12 cellular contexts compared by ENCODE assay signal in genomic region chr5:82597437-82597836, GRCh38.
DNase-seq lines count a peak whose midpoint lies in the region; TF ChIP-seq lines count a peak whose summit lies in the region.
"Had no signal": no experiment of that assay in that cellular context is flagged by ENCODE, and none has a peak within 500 bp of the region (broad histone marks: within the 10 kb centered on the region; RNA-seq: fewer than 3 reads in every experiment).

No MANE protein-coding gene starts in this region.

- H3K4me3 ChIP-seq in esophagus squamous epithelium (no peak overlapping the region), hepatocyte (no peak overlapping the region)

- no peaks in the 10 kb centered on the region for H4K20me1 ChIP-seq in hepatocyte (ENCODE audit: insufficient read depth, poor library complexity, severe bottlenecking)

- H3K9me3 Mint-ChIP-seq in progenitor cell of endocrine pancreas (ENCODE audit: low read depth), result no peaks in the 10 kb centered on the region
- H3K9me3 Mint-ChIP-seq: activated B cell treated with CpG ODN at 0.5 μM for 24 hours; activated T-cell treated with anti-CD3 and anti-CD28 coated beads, Interleukin-2, amount 50 U/mL, for 72 hours had no signal

- H3K4me1 Mint-ChIP-seq in progenitor cell of endocrine pancreas (ENCODE audit: low read depth), result peaks cover 45% of the 10 kb centered on the region
- H3K4me1 Mint-ChIP-seq: activated B cell treated with CpG ODN at 0.5 μM for 24 hours, immature natural killer cell had no signal

- TF ChIP-seq CTCF in progenitor cell of endocrine pancreas (IDR thresholded peaks at IDR 0.05; ENCODE audit: unreplicated experiment), result peak; percentile 22
- no peak for TF ChIP-seq CTCF in esophagus squamous epithelium (IDR thresholded peaks at IDR 0.05)
- TF ChIP-seq CTCF in hepatocyte (IDR thresholded peaks at IDR 0.05; ENCODE audit: poor library complexity), result no peak

- H3K27ac Mint-ChIP-seq in progenitor cell of endocrine pancreas, result no peak overlapping the region
- H3K27ac Mint-ChIP-seq: activated B cell treated with CpG ODN at 0.5 μM for 24 hours; activated T-cell treated with anti-CD3 and anti-CD28 coated beads, Interleukin-2, amount 50 U/mL, for 72 hours; immature natural killer cell had no signal

- H3K36me3 ChIP-seq in esophagus squamous epithelium, result no peaks in the 10 kb centered on the region
- H3K36me3 ChIP-seq in hepatocyte (replicated peaks; ENCODE audit: insufficient read depth, low read depth), result no peaks in the 10 kb centered on the region

- TF ChIP-seq POLR2A in esophagus squamous epithelium (IDR thresholded peaks at IDR 0.05), result no peak

- DNase-seq in NCI-H748 (lab: John Stamatoyannopoulos, UW; ENCODE audit: unreplicated experiment) (peak; percentile 19), NCI-H748 treated with DMSO at 0.1 percent for 48 hours (lab: John Stamatoyannopoulos, UW) (no peak), Kasumi-1 (lab: John Stamatoyannopoulos, UW) (peak; percentile 6), cerebellar cortex (ENCODE audit: low spot score) (peak; percentile 11), progenitor cell of endocrine pancreas (ENCODE audit: low spot score, unreplicated experiment) (no peak), esophagus squamous epithelium (lab: John Stamatoyannopoulos, UW) (no peak), hepatocyte (ENCODE audit: low spot score) (no peak)
- DNase-seq in activated CD8-positive, alpha-beta memory T cell treated with anti-CD3 and anti-CD28 coated beads, Interleukin-2, amount 50 U/mL, for 48 hours, result no peak
- DNase-seq: activated B cell treated with CpG ODN at 0.5 μM for 24 hours; activated T-cell treated with anti-CD3 and anti-CD28 coated beads, Interleukin-2, amount 50 U/mL, for 72 hours; immature natural killer cell; NCI-H2171 treated with DMSO at 0.1 percent for 48 hours had no signal

- H3K27me3 ChIP-seq in esophagus squamous epithelium (no peaks in the 10 kb centered on the region), hepatocyte (no peaks in the 10 kb centered on the region)

- no peak overlapping the region for H3K4me3 Mint-ChIP-seq in progenitor cell of endocrine pancreas (ENCODE audit: low read depth)
- H3K4me3 Mint-ChIP-seq: activated B cell treated with CpG ODN at 0.5 μM for 24 hours; activated T-cell treated with anti-CD3 and anti-CD28 coated beads, Interleukin-2, amount 50 U/mL, for 72 hours; immature natural killer cell had no signal

- no peaks in the 10 kb centered on the region for H3K9me2 ChIP-seq in hepatocyte (replicated peaks; ENCODE audit: insufficient read depth)

- H3K9me3 ChIP-seq in esophagus squamous epithelium (no peaks in the 10 kb centered on the region), hepatocyte (ENCODE audit: low read depth) (no peaks in the 10 kb centered on the region)

- intact Hi-C loops in esophagus squamous epithelium (cut with DNase I), result no loop called here

- H3K4me1 ChIP-seq in esophagus squamous epithelium (no peaks in the 10 kb centered on the region), hepatocyte (ENCODE audit: insufficient read depth) (peaks cover 45% of the 10 kb centered on the region)

- no peaks in the 10 kb centered on the region for H3K27me3 Mint-ChIP-seq in progenitor cell of endocrine pancreas
- H3K27me3 Mint-ChIP-seq: activated B cell treated with CpG ODN at 0.5 μM for 24 hours had no signal

- no peak overlapping the region for H3K4me2 ChIP-seq in hepatocyte

- H3K79me2 ChIP-seq in hepatocyte, result no peaks in the 10 kb centered on the region

- no peak overlapping the region for H2AFZ ChIP-seq in hepatocyte

- H3K27ac ChIP-seq in esophagus squamous epithelium (no peak overlapping the region), hepatocyte (no peak overlapping the region)

- no peaks in the 10 kb centered on the region for H3K36me3 Mint-ChIP-seq in progenitor cell of endocrine pancreas (ENCODE audit: insufficient read depth)
- H3K36me3 Mint-ChIP-seq: immature natural killer cell had no signal

Comparison
In these comparisons a context has a peak if more than half of its experiments do, and no peak if none do; other contexts are left out.
1. DNase-seq: peak in NCI-H748 (single experiment), Kasumi-1 (2 of 2) and cerebellar cortex (single experiment); none in NCI-H748 treated with DMSO at 0.1 percent for 48 hours (single experiment), progenitor cell of endocrine pancreas (single experiment), activated CD8-positive, alpha-beta memory T cell treated with anti-CD3 and anti-CD28 coated beads, Interleukin-2, amount 50 U/mL, for 48 hours (single experiment), esophagus squamous epithelium (single experiment) and hepatocyte (single experiment).